Comparison of ENCODE assay signal across 11 cellular contexts in genomic region chr15:63596666-63597032, GRCh38. TPM values are rescaled to one million over a fixed set of nuclear protein-coding genes. Genes with fewer than 3 reads are reported as not detected.
DNase-seq lines count a peak whose midpoint lies in the region; ATAC-seq and TF ChIP-seq lines count a peak whose summit lies in the region.
"Had no signal": no experiment of that assay in that cellular context is flagged by ENCODE, and none has a peak within 500 bp of the region (broad histone marks: within the 10 kb centered on the region; RNA-seq: fewer than 3 reads in every experiment).

No MANE protein-coding gene starts in this region.

- no peaks in the 10 kb centered on the region for H3K27me3 Mint-ChIP-seq in CD4-positive, alpha-beta memory T cell
- no peaks in the 10 kb centered on the region for H3K27me3 Mint-ChIP-seq in activated CD8-positive, alpha-beta T cell treated with anti-CD3 and anti-CD28 coated beads for 36 hours

- H3K27ac ChIP-seq in CD4-positive, alpha-beta memory T cell (ENCODE audit: low read depth, low read length), result no peak overlapping the region
- H3K27ac ChIP-seq in right atrium auricular region (peak overlapping the region; percentile 92 to 93), gastrocnemius medialis (peak overlapping the region; percentile 89 to 96 (median 96)), neuronal stem cell (replicated peaks; ENCODE audit: low read length) (no peak overlapping the region)

- H3K4me3 ChIP-seq in CD4-positive, alpha-beta memory T cell (ENCODE audit: low read length in 2 of 2), result no peak overlapping the region
- H3K4me3 ChIP-seq in right atrium auricular region (peak overlapping the region in 1 of 2 donors; percentile 61), gastrocnemius medialis (peak overlapping the region; percentile 29 to 44 (median 38)), neuronal stem cell (ENCODE audit: low read length in 2 of 2) (no peak overlapping the region)

- no peak overlapping the region for H2BK15ac ChIP-seq in neuronal stem cell (ENCODE audit: low read length)

- H2BK12ac ChIP-seq in neuronal stem cell (ENCODE audit: low read length), result no peak overlapping the region

- WGBS in neuronal stem cell (ENCODE audit: extremely low coverage in 2 of 2, insufficient read length in 2 of 2, insufficient replicate concordance in 1 of 2), 2 donors, result no CpG with 5 or more reads among the region's 2 CpGs

- intact Hi-C loops in CD4-positive, alpha-beta memory T cell (cut with micrococcal nuclease), result loop anchor here (10.0 kb wide), 1 partner anchor 52 kb away; no protein-coding TSS in a partner anchor
- intact Hi-C loops in activated CD8-positive, alpha-beta T cell treated with anti-CD3 and anti-CD28 coated beads for 36 hours (cut with micrococcal nuclease), result loop anchor here (5.0 kb wide), 2 partner anchors 89 to 129 kb away; no protein-coding TSS in a partner anchor
- intact Hi-C loops in gastrocnemius medialis (cut with DNase I; ENCODE audit: low total_unique reads), result loop anchor here (5.0 to 10.0 kb wide), 2 partner anchors 109 to 312 kb away; no protein-coding TSS in a partner anchor

- H3K9me3 ChIP-seq in CD4-positive, alpha-beta memory T cell (ENCODE audit: control insufficient read depth in 1 of 2, low read length in 2 of 2), result no peaks in the 10 kb centered on the region
- no peaks in the 10 kb centered on the region for H3K9me3 ChIP-seq in right atrium auricular region
- H3K9me3 ChIP-seq in gastrocnemius medialis, result no peaks in the 10 kb centered on the region
- H3K9me3 ChIP-seq in neuronal stem cell (replicated peaks in 1 of 2; ENCODE audit: control insufficient read depth in 2 of 2, insufficient read depth in 1 of 2, low read depth in 1 of 2, low read length in 2 of 2), result no peaks in the 10 kb centered on the region

- no peaks in the 10 kb centered on the region for H3K79me1 ChIP-seq in neuronal stem cell (ENCODE audit: low read depth, low read length)

- peak overlapping the region; percentile 39 to 86 (median 80) for H3K27ac Mint-ChIP-seq in CD4-positive, alpha-beta memory T cell
- H3K27ac Mint-ChIP-seq in activated CD8-positive, alpha-beta T cell treated with anti-CD3 and anti-CD28 coated beads for 36 hours, result peak overlapping the region; percentile 63

- no peak for DNase-seq in CD4-positive, alpha-beta memory T cell
- DNase-seq in activated CD8-positive, alpha-beta T cell treated with anti-CD3 and anti-CD28 coated beads for 36 hours, result no peak
- DNase-seq in right atrium auricular region (ENCODE audit: low spot score) (no peak), gastrocnemius medialis (no peak), neuronal stem cell (ENCODE audit: low spot score) (no peak), NCI-H510A (lab: John Stamatoyannopoulos, UW) (no peak), left lobe of liver (ENCODE audit: low spot score) (no peak)
- no peak for DNase-seq in effector CD8-positive, alpha-beta T cell (lab: John Stamatoyannopoulos, UW)
- DNase-seq: NCI-H1436; retina; stimulated activated CD8-positive, alpha-beta memory T cell treated with anti-CD3 and anti-CD28 coated beads, Interleukin-4, amount 100 ng/mL, for 48 hours had no signal

- H3K9ac ChIP-seq in neuronal stem cell (ENCODE audit: low read depth, low read length, poor library complexity), result no peak overlapping the region

- no peak for TF ChIP-seq CTCF in activated CD8-positive, alpha-beta T cell treated with anti-CD3 and anti-CD28 coated beads for 36 hours (IDR thresholded peaks at IDR 0.05)
- TF ChIP-seq CTCF in right atrium auricular region (IDR thresholded peaks at IDR 0.05), result no peak
- no peak for TF ChIP-seq CTCF in gastrocnemius medialis (IDR thresholded peaks at IDR 0.05 in 4 of 5, conservative IDR thresholded peaks at IDR 0.05 in 1 of 5)

- in situ Hi-C loops in gastrocnemius medialis (cut with MboI; ENCODE audit: low sequenced_read_pairs in 4 of 4), result loop anchor here in 3 of 4 donors (10.0 to 25.0 kb wide), 3 partner anchors 112 to 309 kb away; partner anchors contain the start of gene APH1B (in 1 of the 3)

- no peak overlapping the region for H2BK5ac ChIP-seq in neuronal stem cell (ENCODE audit: low read length)

- H3K23ac ChIP-seq in neuronal stem cell (ENCODE audit: low read depth, low read length, poor library complexity), result no peak overlapping the region

- no peak overlapping the region for H4K8ac ChIP-seq in neuronal stem cell (ENCODE audit: low read depth, low read length)

- H3K36me3 ChIP-seq in CD4-positive, alpha-beta memory T cell (ENCODE audit: insufficient read depth, low read length), result peaks cover under 1% of the 10 kb centered on the region
- H3K36me3 ChIP-seq in right atrium auricular region, result peaks cover 13% of the 10 kb centered on the region
- peaks cover 0 to 4% of the 10 kb centered on the region in 2 donors for H3K36me3 ChIP-seq in gastrocnemius medialis
- H3K36me3 ChIP-seq in neuronal stem cell (replicated peaks in 1 of 2; ENCODE audit: control insufficient read depth in 2 of 2, insufficient read depth in 2 of 2, low read length in 2 of 2), result peaks cover 2 to 39% of the 10 kb centered on the region in 2 donors

- CTCF ChIA-PET in CD4-positive, alpha-beta memory T cell (lab: Charles Lee; ENCODE audit: partially characterized antibody), result interaction anchor here (0.9 to 2.4 kb wide), 5 partner anchors 13 to 738 kb away, joined by 3 to 7 read pairs (median 3); no protein-coding TSS in a partner anchor
- CTCF ChIA-PET in activated CD8-positive, alpha-beta T cell treated with anti-CD3 and anti-CD28 coated beads for 36 hours (lab: Charles Lee), result interaction anchor here (1.2 to 8.6 kb wide), 6 partner anchors 18 to 549 kb away, joined by 3 to 61 read pairs (median 4); partner anchors contain the start of gene USP3

- H3K18ac ChIP-seq in neuronal stem cell (ENCODE audit: low read length), result no peak overlapping the region

- peaks cover 27% of the 10 kb centered on the region for H3K4me1 ChIP-seq in CD4-positive, alpha-beta memory T cell (ENCODE audit: insufficient read depth, low read length)
- H3K4me1 ChIP-seq in right atrium auricular region (peaks cover 0 to 61% of the 10 kb centered on the region in 2 donors), gastrocnemius medialis (peaks cover 60 to 67% of the 10 kb centered on the region in 2 donors), neuronal stem cell (ENCODE audit: control insufficient read depth in 2 of 2, insufficient read depth in 1 of 2, low read depth in 1 of 2, low read length in 2 of 2) (peaks cover 12 to 14% of the 10 kb centered on the region in 2 donors)

- ATAC-seq in activated CD8-positive, alpha-beta T cell treated with anti-CD3 and anti-CD28 coated beads for 36 hours, result no peak
- ATAC-seq in gastrocnemius medialis (no peak), left lobe of liver (no peak)

- POLR2A ChIA-PET in CD4-positive, alpha-beta memory T cell (lab: Charles Lee; ENCODE audit: partially characterized antibody), result interaction anchor here (0.7 to 9.9 kb wide), 7 partner anchors 10 to 237 kb away, joined by 3 to 135 read pairs (median 6); partner anchors contain the start of genes HERC1 and USP3
- POLR2A ChIA-PET in activated CD8-positive, alpha-beta T cell treated with anti-CD3 and anti-CD28 coated beads for 36 hours (lab: Charles Lee), result interaction anchor here (0.9 to 2.9 kb wide), 3 partner anchors 51 to 104 kb away, joined by 3 to 15 read pairs (median 3); partner anchors contain the start of gene USP3

- H4K91ac ChIP-seq in neuronal stem cell (ENCODE audit: low read depth, low read length, poor library complexity), result no peak overlapping the region

- H3K4ac ChIP-seq in neuronal stem cell (ENCODE audit: low read length), result no peak overlapping the region

- no peak overlapping the region for H2BK120ac ChIP-seq in neuronal stem cell (ENCODE audit: low read depth, low read length)

- no peak overlapping the region for H2AFZ ChIP-seq in neuronal stem cell (ENCODE audit: low read length)

- peaks cover 23 to 77% (median 42%) of the 10 kb centered on the region in 4 donors for H3K4me1 Mint-ChIP-seq in CD4-positive, alpha-beta memory T cell
- H3K4me1 Mint-ChIP-seq in activated CD8-positive, alpha-beta T cell treated with anti-CD3 and anti-CD28 coated beads for 36 hours (ENCODE audit: low read depth), result peaks cover 66% of the 10 kb centered on the region

- H3K36me3 Mint-ChIP-seq in CD4-positive, alpha-beta memory T cell, result peaks cover 21 to 31% of the 10 kb centered on the region in 2 donors
- H3K36me3 Mint-ChIP-seq in activated CD8-positive, alpha-beta T cell treated with anti-CD3 and anti-CD28 coated beads for 36 hours (ENCODE audit: low read depth), result peaks cover 29% of the 10 kb centered on the region

- no peaks in the 10 kb centered on the region for H3K27me3 ChIP-seq in CD4-positive, alpha-beta memory T cell (ENCODE audit: insufficient read depth, low read length)
- H3K27me3 ChIP-seq in right atrium auricular region, result no peaks in the 10 kb centered on the region
- no peaks in the 10 kb centered on the region for H3K27me3 ChIP-seq in gastrocnemius medialis
- H3K27me3 ChIP-seq in neuronal stem cell (ENCODE audit: control insufficient read depth in 3 of 3, insufficient read depth in 3 of 3, low read depth in 1 of 3, low read length in 3 of 3), result no peaks in the 10 kb centered on the region

- no peak for TF ChIP-seq POLR2A in gastrocnemius medialis (IDR thresholded peaks at IDR 0.05)

- H3K4me2 ChIP-seq in neuronal stem cell (ENCODE audit: insufficient read depth, low read length, poor library complexity, severe bottlenecking), result no peak overlapping the region

- no peak overlapping the region for H3K14ac ChIP-seq in neuronal stem cell (ENCODE audit: low read length)

- no peak overlapping the region for H2AK5ac ChIP-seq in neuronal stem cell (ENCODE audit: low read depth, low read length)

- H3K9me3 Mint-ChIP-seq in CD4-positive, alpha-beta memory T cell, result peaks cover 0 to 11% (median 0%) of the 10 kb centered on the region in 8 donors
- no peaks in the 10 kb centered on the region for H3K9me3 Mint-ChIP-seq in activated CD8-positive, alpha-beta T cell treated with anti-CD3 and anti-CD28 coated beads for 36 hours

- peak overlapping the region in 2 of 8 donors; percentile 25 to 47 for H3K4me3 Mint-ChIP-seq in CD4-positive, alpha-beta memory T cell
- H3K4me3 Mint-ChIP-seq in activated CD8-positive, alpha-beta T cell treated with anti-CD3 and anti-CD28 coated beads for 36 hours, result no peak overlapping the region

RNA-seq across cellular contexts. Expression of gene FBXL22, which starts 0.5 kb away (rescaled TPM):
- 1 to 10 TPM; 1.9 to 2.2 TPM for total RNA-seq in CD4-positive, alpha-beta memory T cell
- polyA plus RNA-seq in CD4-positive, alpha-beta memory T cell, result 1 to 10 TPM in 1 of 2 donors, under 1 TPM in 1; 0.50 to 2.0 TPM
- under 1 TPM; 0.34 to 0.63 TPM for total RNA-seq in activated CD8-positive, alpha-beta T cell treated with anti-CD3 and anti-CD28 coated beads for 36 hours
- total RNA-seq in right atrium auricular region (10 to 100 TPM; 13.8 to 20.1 TPM), gastrocnemius medialis (under 1 TPM in 3 of 4 donors, not detected in 1; 0.36 to 0.89 (median 0.68) TPM), left lobe of liver (0.53 TPM)
- 0.29 TPM for polyA plus RNA-seq in neuronal stem cell (2013, experiment 1 of 2)
- 0.43 TPM for polyA plus RNA-seq in neuronal stem cell (2013, experiment 2 of 2)

Comparison
In these comparisons a context has a peak if more than half of its experiments do, and no peak if none do; other contexts are left out.
1. H3K27ac ChIP-seq: peak in right atrium auricular region (2 of 2) and gastrocnemius medialis (4 of 4); none in CD4-positive, alpha-beta memory T cell (single experiment) and neuronal stem cell (single experiment).
2. H3K4me3 ChIP-seq: peak in gastrocnemius medialis (4 of 4); none in CD4-positive, alpha-beta memory T cell (0 of 2) and neuronal stem cell (0 of 2).